ENCODE assay signal across 22 cellular contexts in genomic region chr6:16440656-16441212, GRCh38.
DNase-seq lines count a peak whose midpoint lies in the region; ATAC-seq and TF ChIP-seq lines count a peak whose summit lies in the region.
"Had no signal": no experiment of that assay in that cellular context is flagged by ENCODE, and none has a peak within 500 bp of the region (broad histone marks: within the 10 kb centered on the region; RNA-seq: fewer than 3 reads in every experiment).

No MANE protein-coding gene starts in this region.

- H3K4me1 Mint-ChIP-seq in activated CD4-positive, alpha-beta memory T cell treated with anti-CD3 and anti-CD28 coated beads for 36 hours (ENCODE audit: low read depth) = peaks cover 61% of the 10 kb centered on the region
- H3K4me1 Mint-ChIP-seq in activated CD4-positive, alpha-beta memory T cell treated with anti-CD3 and anti-CD28 coated beads, Interleukin-2, amount 10 ng/mL, durations not matched to agents 7 days and 5 days = peaks cover 63% of the 10 kb centered on the region
- H3K4me1 Mint-ChIP-seq in HFFc6 (ENCODE audit: low read depth) (peaks cover 48% of the 10 kb centered on the region), immature natural killer cell (peaks cover 27 to 48% of the 10 kb centered on the region in 2 donors)
- H3K4me1 Mint-ChIP-seq: GM23338 had no signal

- CTCF ChIA-PET in activated CD4-positive, alpha-beta memory T cell treated with anti-CD3 and anti-CD28 coated beads for 36 hours (lab: Charles Lee) = no interaction called here
- CTCF ChIA-PET in activated CD4-positive, alpha-beta memory T cell treated with anti-CD3 and anti-CD28 coated beads, Interleukin-2, amount 10 ng/mL, durations not matched to agents 7 days and 5 days (lab: Charles Lee) = interaction anchor here (1.6 kb wide), 1 partner anchor 31 kb away, joined by 5 read pairs; no protein-coding TSS in a partner anchor

- no peak for TF ChIP-seq CTCF in HFFc6 (IDR thresholded peaks at IDR 0.05)
- TF ChIP-seq CTCF in coronary artery (IDR thresholded peaks at IDR 0.05) = no peak
- TF ChIP-seq CTCF in gastrocnemius medialis (IDR thresholded peaks at IDR 0.05 in 4 of 5, conservative IDR thresholded peaks at IDR 0.05 in 1 of 5) = no peak

- H3K27me3 ChIP-seq in gastrocnemius medialis = no peaks in the 10 kb centered on the region
- H3K27me3 ChIP-seq: SJCRH30 had no signal

- no peaks in the 10 kb centered on the region for H3K36me3 ChIP-seq in gastrocnemius medialis
- H3K36me3 ChIP-seq: SJCRH30 had no signal

- H3K27me3 Mint-ChIP-seq in activated CD4-positive, alpha-beta memory T cell treated with anti-CD3 and anti-CD28 coated beads for 36 hours = no peaks in the 10 kb centered on the region
- no peaks in the 10 kb centered on the region for H3K27me3 Mint-ChIP-seq in activated CD4-positive, alpha-beta memory T cell treated with anti-CD3 and anti-CD28 coated beads, Interleukin-2, amount 10 ng/mL, durations not matched to agents 7 days and 5 days
- no peaks in the 10 kb centered on the region; the same call in 1 of the 2 replicates for H3K27me3 Mint-ChIP-seq in HFFc6 (ENCODE audit: insufficient read depth)
- H3K27me3 Mint-ChIP-seq in immature natural killer cell (ENCODE audit: low read depth in 3 of 3) = peaks cover 2 to 5% (median 3%) of the 10 kb centered on the region in 3 donors
- H3K27me3 Mint-ChIP-seq: natural killer cell treated with Interleukin-12 subunit alpha and Interleukin-12 subunit beta and Interleukin-15 and Interleukin-18, amount 100 ng/mL, for 72 hours had no signal

- intact Hi-C loops in activated CD4-positive, alpha-beta memory T cell treated with anti-CD3 and anti-CD28 coated beads for 36 hours (cut with micrococcal nuclease) = no loop called here
- intact Hi-C loops in gastrocnemius medialis (cut with DNase I; ENCODE audit: low total_unique reads) = no loop called here

- POLR2A ChIA-PET in activated CD4-positive, alpha-beta memory T cell treated with anti-CD3 and anti-CD28 coated beads for 36 hours (lab: Charles Lee) = interaction anchor here (1.1 to 1.6 kb wide), 2 partner anchors 33 to 42 kb away, joined by 3 to 4 read pairs; no protein-coding TSS in a partner anchor
- POLR2A ChIA-PET in activated CD4-positive, alpha-beta memory T cell treated with anti-CD3 and anti-CD28 coated beads, Interleukin-2, amount 10 ng/mL, durations not matched to agents 7 days and 5 days (lab: Charles Lee) = interaction anchor here (0.9 to 7.7 kb wide), 2 partner anchors 20 to 40 kb away, joined by 4 to 67 read pairs; no protein-coding TSS in a partner anchor

- in situ Hi-C loops in gastrocnemius medialis (cut with MboI; ENCODE audit: low sequenced_read_pairs in 4 of 4) = no loop called here

- H3K27ac Mint-ChIP-seq in activated CD4-positive, alpha-beta memory T cell treated with anti-CD3 and anti-CD28 coated beads for 36 hours = peak overlapping the region; percentile 100
- H3K27ac Mint-ChIP-seq in activated CD4-positive, alpha-beta memory T cell treated with anti-CD3 and anti-CD28 coated beads, Interleukin-2, amount 10 ng/mL, durations not matched to agents 7 days and 5 days = no peak overlapping the region
- H3K27ac Mint-ChIP-seq in HFFc6 = peak overlapping the region; percentile 8; the same call in 1 of the 2 replicates
- H3K27ac Mint-ChIP-seq in immature natural killer cell = peak overlapping the region in 1 of 6 donors; percentile 14

- DNase-seq in activated CD4-positive, alpha-beta memory T cell treated with anti-CD3 and anti-CD28 coated beads for 36 hours = peak; percentile 42
- no peak for DNase-seq in activated CD4-positive, alpha-beta memory T cell treated with anti-CD3 and anti-CD28 coated beads, Interleukin-2, amount 10 ng/mL, durations not matched to agents 7 days and 5 days
- DNase-seq in HFFc6 (no peak), coronary artery (ENCODE audit: low spot score) (no peak), gastrocnemius medialis (peak in 1 of 2 donors; percentile 24), HUDEP-2 (lab: John Stamatoyannopoulos, UW; ENCODE audit: unreplicated experiment in 76 of 76) (no peak), immature natural killer cell (no peak)
- DNase-seq: activated T-cell treated with anti-CD3 and anti-CD28 coated beads, Interleukin-2, amount 50 U/mL, for 4 hours; cerebellar nuclear complex; DND-41; islet precursor cell; mammary epithelial cell; NCI-H1417 treated with DMSO at 0.1 percent for 48 hours; NCI-H2171 treated with DMSO at 0.1 percent for 48 hours; PC-3; SJCRH30 had no signal

- H3K4me3 Mint-ChIP-seq in activated CD4-positive, alpha-beta memory T cell treated with anti-CD3 and anti-CD28 coated beads for 36 hours = peak overlapping the region; percentile 21
- no peak overlapping the region for H3K4me3 Mint-ChIP-seq in activated CD4-positive, alpha-beta memory T cell treated with anti-CD3 and anti-CD28 coated beads, Interleukin-2, amount 10 ng/mL, durations not matched to agents 7 days and 5 days
- H3K4me3 Mint-ChIP-seq in HFFc6 (no peak overlapping the region), immature natural killer cell (no peak overlapping the region)
- H3K4me3 Mint-ChIP-seq: activated T-cell treated with anti-CD3 and anti-CD28 coated beads, Interleukin-2, amount 50 U/mL, for 4 hours; CD14-positive monocyte; GM23338; natural killer cell treated with Interleukin-12 subunit alpha and Interleukin-12 subunit beta and Interleukin-15 and Interleukin-18, amount 100 ng/mL, for 72 hours; T-helper 2 cell treated with Interferon-gamma antibody and Interleukin-4, amounts not matched to agents 5 μg/mL and 100 μg/mL, for 36 hours had no signal

- H3K36me3 Mint-ChIP-seq in activated CD4-positive, alpha-beta memory T cell treated with anti-CD3 and anti-CD28 coated beads for 36 hours = peaks cover 30% of the 10 kb centered on the region
- H3K36me3 Mint-ChIP-seq in activated CD4-positive, alpha-beta memory T cell treated with anti-CD3 and anti-CD28 coated beads, Interleukin-2, amount 10 ng/mL, durations not matched to agents 7 days and 5 days (ENCODE audit: low read depth) = peaks cover 57% of the 10 kb centered on the region
- H3K36me3 Mint-ChIP-seq in HFFc6 (ENCODE audit: low read depth) = peaks cover 10% of the 10 kb centered on the region
- peaks cover 0 to 8% (median 4%) of the 10 kb centered on the region in 3 donors for H3K36me3 Mint-ChIP-seq in immature natural killer cell

- H3K4me3 ChIP-seq in coronary artery (peak overlapping the region; percentile 37), gastrocnemius medialis (no peak overlapping the region)
- H3K4me3 ChIP-seq: GM23338, SJCRH30, smooth muscle cell had no signal

- peaks cover 21 to 30% of the 10 kb centered on the region in 2 donors for H3K4me1 ChIP-seq in gastrocnemius medialis
- H3K4me1 ChIP-seq: SJCRH30 had no signal

- H3K9me3 ChIP-seq in gastrocnemius medialis = no peaks in the 10 kb centered on the region
- H3K9me3 ChIP-seq: SJCRH30 had no signal

- H3K27ac ChIP-seq in coronary artery = peak overlapping the region; percentile 72 to 85
- peak overlapping the region; percentile 0 to 54 (median 25) for H3K27ac ChIP-seq in gastrocnemius medialis
- H3K27ac ChIP-seq: SJCRH30 had no signal

- ATAC-seq in gastrocnemius medialis = peak; percentile 22 to 34
- no peak for ATAC-seq in GM18870 (IDR thresholded peaks at IDR 0.05; ENCODE audit: unreplicated experiment)
- ATAC-seq: GM23338; natural killer cell treated with Interleukin-12 subunit alpha and Interleukin-12 subunit beta and Interleukin-15 and Interleukin-18, amount 100 ng/mL, for 72 hours; PC-3 had no signal

- no peaks in the 10 kb centered on the region for H3K9me3 Mint-ChIP-seq in activated CD4-positive, alpha-beta memory T cell treated with anti-CD3 and anti-CD28 coated beads for 36 hours
- no peaks in the 10 kb centered on the region for H3K9me3 Mint-ChIP-seq in activated CD4-positive, alpha-beta memory T cell treated with anti-CD3 and anti-CD28 coated beads, Interleukin-2, amount 10 ng/mL, durations not matched to agents 7 days and 5 days
- H3K9me3 Mint-ChIP-seq in HFFc6 (no peaks in the 10 kb centered on the region), immature natural killer cell (peaks cover 0 to 2% (median 0%) of the 10 kb centered on the region in 6 donors)
- H3K9me3 Mint-ChIP-seq: CD14-positive monocyte; GM23338; natural killer cell treated with Interleukin-12 subunit alpha and Interleukin-12 subunit beta and Interleukin-15 and Interleukin-18, amount 100 ng/mL, for 72 hours; T-helper 2 cell treated with Interferon-gamma antibody and Interleukin-4, amounts not matched to agents 5 μg/mL and 100 μg/mL, for 36 hours had no signal

- TF ChIP-seq POLR2A in gastrocnemius medialis (IDR thresholded peaks at IDR 0.05) = no peak
